8 cellular contexts compared by ENCODE assay signal in genomic region chr3:146589899-146590508, GRCh38. TPM values are rescaled to one million over a fixed set of nuclear protein-coding genes. Genes with fewer than 3 reads are reported as not detected.
DNase-seq lines count a peak whose midpoint lies in the region; TF ChIP-seq lines count a peak whose summit lies in the region.

No MANE protein-coding gene starts in this region.

- peak; percentile 83 for TF ChIP-seq CTCF in 22Rv1 (IDR thresholded peaks at IDR 0.05)

- DNase-seq in G401 (ENCODE audit: low spot score) (peak; percentile 88), HT-29 (ENCODE audit: low spot score) (peak; percentile 78), RPMI7951 (ENCODE audit: low read depth) (peak; percentile 41), erythroblast (lab: John Stamatoyannopoulos, UW) (peak; percentile 27 to 52), pons (ENCODE audit: low spot score) (peak; percentile 68), epidermal melanocyte (ENCODE audit: insufficient read length, low spot score) (no peak), posterior vena cava (ENCODE audit: low spot score) (no peak)

- in situ Hi-C loops in G401 (cut with HindIII; ENCODE audit: low sequenced_read_pairs), result no loop called here

- H3K27ac ChIP-seq in 22Rv1, result no peak overlapping the region

- intact Hi-C loops in posterior vena cava (cut with DNase I), result no loop called here

- no peak for TF ChIP-seq POLR2A in erythroblast (IDR thresholded peaks at IDR 0.05; ENCODE audit: low read length)

RNA-seq across cellular contexts. Expression of gene PLSCR5, which starts 15.1 kb away (rescaled TPM):
- not detected in 2 replicates for total RNA-seq in G401 (2014; rRNA removed; shearing (Covaris generic))
- total RNA-seq in HT-29 (2014; rRNA removed; shearing (Covaris generic)), result not detected in 2 replicates
- not detected in 2 replicates for total RNA-seq in RPMI7951 (2014; rRNA removed; shearing (Covaris generic))
- total RNA-seq in posterior vena cava, result not detected

RNA-seq across cellular contexts. Expression of gene PLSCR1, which starts 45.6 kb away (rescaled TPM):
- total RNA-seq in G401 (2014; rRNA removed; shearing (Covaris generic)), result not detected in 2 replicates
- 83.2 and 83.9 TPM in 2 replicates for total RNA-seq in HT-29 (2014; rRNA removed; shearing (Covaris generic))
- total RNA-seq in RPMI7951 (2014; rRNA removed; shearing (Covaris generic)), result 66.6 and 81.7 TPM in 2 replicates
- 10 to 100 TPM; 72.1 to 95.5 TPM for total RNA-seq in posterior vena cava

Comparison
In these comparisons a context has a peak if more than half of its experiments do, and no peak if none do; other contexts are left out.
1. DNase-seq: peak in G401 (single experiment), HT-29 (single experiment), RPMI7951 (single experiment), erythroblast (2 of 2) and pons (single experiment); none in epidermal melanocyte (single experiment) and posterior vena cava (single experiment).
2. RNA of gene PLSCR1, which starts 45.6 kb away (total RNA-seq): 72.1 to 95.5 TPM in posterior vena cava, 83.2 to 83.9 TPM in HT-29 and 66.6 to 81.7 TPM in RPMI7951; not detected in G401; every median in the first group is over 10 times any median in the second.